Comparison of ENCODE assay signal across 18 cellular contexts in the genomic region with DNA sequence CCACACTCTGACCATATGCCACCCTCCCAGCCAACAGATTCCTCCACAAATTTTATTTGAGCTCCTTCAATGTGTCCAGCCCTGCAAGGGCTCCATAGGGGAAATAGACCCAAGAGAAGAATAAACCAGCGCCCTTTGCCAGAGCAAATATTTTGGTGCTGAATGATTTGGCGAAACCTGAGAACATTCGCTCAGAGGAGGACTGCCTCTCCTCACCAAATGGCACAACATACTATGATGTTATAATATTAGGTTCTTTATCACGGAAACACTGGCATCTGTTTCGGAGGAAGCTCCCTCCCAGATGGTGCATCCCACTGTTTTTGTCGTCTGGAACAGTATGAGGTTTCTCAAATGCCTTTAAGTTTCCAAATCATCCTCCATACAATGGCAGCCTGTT.
"Had no signal": no experiment of that assay in that cellular context is flagged by ENCODE, and none has a peak within 500 bp of the region (broad histone marks: within the 10 kb centered on the region; RNA-seq: fewer than 3 reads in every experiment).

No MANE protein-coding gene starts in this region.

- H3K27ac Mint-ChIP-seq: activated CD4-positive, alpha-beta memory T cell treated with anti-CD3 and anti-CD28 coated beads for 36 hours; activated CD4-positive, alpha-beta T cell treated with anti-CD3 and anti-CD28 coated beads for 36 hours; activated CD8-positive, alpha-beta memory T cell treated with anti-CD3 and anti-CD28 coated beads, Interleukin-2, amount 10 ng/mL, durations not matched to agents 7 days and 5 days; activated naive CD4-positive, alpha-beta T cell treated with anti-CD3 and anti-CD28 coated beads for 36 hours; activated T-helper 2 cell treated with anti-CD3 and anti-CD28 coated beads, Interferon-gamma antibody, Interleukin-2, Interleukin-4, amounts not matched to agents 10 μg/mL and 5 μg/mL and 100 μg/mL, durations not matched to agents 14 hours and 24 hours and 36 hours; immature natural killer cell; natural killer cell treated with Interleukin-12 subunit alpha and Interleukin-12 subunit beta and Interleukin-15 and Interleukin-18, amount 100 ng/mL, for 72 hours; progenitor cell of endocrine pancreas; type B pancreatic cell had no signal

- H3K9me3 Mint-ChIP-seq: activated CD4-positive, alpha-beta memory T cell treated with anti-CD3 and anti-CD28 coated beads for 36 hours; activated naive CD4-positive, alpha-beta T cell treated with anti-CD3 and anti-CD28 coated beads for 36 hours; natural killer cell treated with Interleukin-12 subunit alpha and Interleukin-12 subunit beta and Interleukin-15 and Interleukin-18, amount 100 ng/mL, for 72 hours had no signal

- H3K36me3 ChIP-seq: esophagus muscularis mucosa had no signal

- ATAC-seq: activated CD4-positive, alpha-beta T cell treated with anti-CD3 and anti-CD28 coated beads for 36 hours; activated CD8-positive, alpha-beta memory T cell treated with anti-CD3 and anti-CD28 coated beads, Interleukin-2, amount 10 ng/mL, durations not matched to agents 7 days and 5 days; natural killer cell treated with Interleukin-12 subunit alpha and Interleukin-12 subunit beta and Interleukin-15 and Interleukin-18, amount 100 ng/mL, for 72 hours; right cardiac atrium had no signal

- H3K27ac ChIP-seq: esophagus muscularis mucosa had no signal

- DNase-seq: activated CD4-positive, alpha-beta memory T cell treated with anti-CD3 and anti-CD28 coated beads for 36 hours; activated CD4-positive, alpha-beta T cell treated with anti-CD3 and anti-CD28 coated beads for 36 hours; activated CD8-positive, alpha-beta memory T cell treated with anti-CD3 and anti-CD28 coated beads, Interleukin-2, amount 10 ng/mL, durations not matched to agents 7 days and 5 days; activated naive CD4-positive, alpha-beta T cell treated with anti-CD3 and anti-CD28 coated beads for 36 hours; activated T-cell treated with anti-CD3 and anti-CD28 coated beads, Interleukin-2, amount 50 U/mL, for 1 hour; immature natural killer cell; mesendoderm; right cardiac atrium; small intestine; stimulated activated CD4-positive, alpha-beta T cell treated with anti-CD3 and anti-CD28 coated beads, Interleukin-4, amount 100 ng/mL, for 4 hours; stimulated activated CD8-positive, alpha-beta memory T cell treated with anti-CD3 and anti-CD28 coated beads, Interleukin-4, amount 100 ng/mL, for 48 hours; stimulated activated naive CD4-positive, alpha-beta T cell treated with Interleukin-2 at 50 U/mL for 16 hours; substantia nigra had no signal

- H3K4me3 ChIP-seq: esophagus muscularis mucosa had no signal

- H3K4me3 Mint-ChIP-seq: activated CD4-positive, alpha-beta memory T cell treated with anti-CD3 and anti-CD28 coated beads for 36 hours; activated CD4-positive, alpha-beta T cell treated with anti-CD3 and anti-CD28 coated beads for 36 hours; activated CD8-positive, alpha-beta memory T cell treated with anti-CD3 and anti-CD28 coated beads, Interleukin-2, amount 10 ng/mL, durations not matched to agents 7 days and 5 days; activated naive CD4-positive, alpha-beta T cell treated with anti-CD3 and anti-CD28 coated beads for 36 hours; immature natural killer cell; natural killer cell treated with Interleukin-12 subunit alpha and Interleukin-12 subunit beta and Interleukin-15 and Interleukin-18, amount 100 ng/mL, for 72 hours; type B pancreatic cell had no signal

- H3K27me3 ChIP-seq: esophagus muscularis mucosa had no signal

- H3K9me3 ChIP-seq: esophagus muscularis mucosa had no signal

- H3K36me3 Mint-ChIP-seq: activated CD4-positive, alpha-beta memory T cell treated with anti-CD3 and anti-CD28 coated beads for 36 hours; activated CD8-positive, alpha-beta memory T cell treated with anti-CD3 and anti-CD28 coated beads, Interleukin-2, amount 10 ng/mL, durations not matched to agents 7 days and 5 days; immature natural killer cell; natural killer cell treated with Interleukin-12 subunit alpha and Interleukin-12 subunit beta and Interleukin-15 and Interleukin-18, amount 100 ng/mL, for 72 hours; type B pancreatic cell had no signal
